In genomic region chr9:84371737-84372136, GRCh38 we compare ENCODE assay signal across 1 cellular context.
TF ChIP-seq lines count a peak whose summit lies in the region.

No MANE protein-coding gene starts in this region.

TF ChIP-seq in H1, 55 proteins besides CTCF, POLR2A, EP300 and RAD21 (continued from another document):
- TF ChIP-seq, protein P1, sequence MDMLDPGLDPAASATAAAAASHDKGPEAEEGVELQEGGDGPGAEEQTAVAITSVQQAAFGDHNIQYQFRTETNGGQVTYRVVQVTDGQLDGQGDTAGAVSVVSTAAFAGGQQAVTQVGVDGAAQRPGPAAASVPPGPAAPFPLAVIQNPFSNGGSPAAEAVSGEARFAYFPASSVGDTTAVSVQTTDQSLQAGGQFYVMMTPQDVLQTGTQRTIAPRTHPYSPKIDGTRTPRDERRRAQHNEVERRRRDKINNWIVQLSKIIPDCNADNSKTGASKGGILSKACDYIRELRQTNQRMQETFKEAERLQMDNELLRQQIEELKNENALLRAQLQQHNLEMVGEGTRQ (IDR thresholded peaks at IDR 0.05; ENCODE audit: low read length) = no peak
